15 cellular contexts compared by ENCODE assay signal in genomic region chrX:69307736-69308135, GRCh38.
A peak's percentile ranks its signal among the peaks of the same experiment; 100 is the strongest.
DNase-seq lines count a peak whose midpoint lies in the region; TF ChIP-seq lines count a peak whose summit lies in the region.
"Had no signal": no experiment of that assay in that cellular context is flagged by ENCODE, and none has a peak within 500 bp of the region (broad histone marks: within the 10 kb centered on the region; RNA-seq: fewer than 3 reads in every experiment).

No MANE protein-coding gene starts in this region.

- no peaks in the 10 kb centered on the region for H3K36me3 Mint-ChIP-seq in nephron progenitor cell (ENCODE audit: low read depth)

- DNase-seq in NCI-H2227 (lab: John Stamatoyannopoulos, UW; ENCODE audit: unreplicated experiment) (peak; percentile 51), ecto neural progenitor cell (ENCODE audit: low spot score) (peak; percentile 66), nephron progenitor cell (peak; percentile 42), activated gamma-delta T cell (lab: John Stamatoyannopoulos, UW) (no peak), DMS 273 (lab: John Stamatoyannopoulos, UW; ENCODE audit: unreplicated experiment) (no peak), iPS-NIHi11 (ENCODE audit: low spot score) (no peak)
- DNase-seq: BE2C; CD4-positive, alpha-beta T cell; DMS53; NCI-H2081 treated with DMSO at 0.1 percent for 48 hours; NCI-H345; NCI-H748 treated with DMSO at 0.1 percent for 48 hours; SW 1271 had no signal

- H3K36me3 ChIP-seq in HUES48 (ENCODE audit: control insufficient read depth, insufficient read depth, low read length), result no peaks in the 10 kb centered on the region
- H3K36me3 ChIP-seq: BE2C had no signal

- no peak overlapping the region for H3K27ac Mint-ChIP-seq in nephron progenitor cell
- H3K27ac Mint-ChIP-seq: CD4-positive, alpha-beta T cell had no signal

- H3K27me3 ChIP-seq in HUES48 (ENCODE audit: control insufficient read depth, insufficient read depth, low read length), result no peaks in the 10 kb centered on the region
- H3K27me3 ChIP-seq: BE2C had no signal

- peaks cover 9% of the 10 kb centered on the region; the same call in 1 of the 2 replicates for H3K9me3 ChIP-seq in HUES48 (ENCODE audit: control insufficient read depth, insufficient read depth, low read length)
- H3K9me3 ChIP-seq: BE2C had no signal

- H3K4me1 ChIP-seq in HUES48 (ENCODE audit: control insufficient read depth, insufficient read depth, low read length), result peaks cover 20% of the 10 kb centered on the region
- H3K4me1 ChIP-seq: BE2C had no signal

- no peak overlapping the region for H3K4me3 Mint-ChIP-seq in nephron progenitor cell
- H3K4me3 Mint-ChIP-seq: CD4-positive, alpha-beta T cell had no signal

- no peaks in the 10 kb centered on the region for H3K27me3 Mint-ChIP-seq in nephron progenitor cell (ENCODE audit: low read depth, poor library complexity)

- no peak overlapping the region for H3K4me3 ChIP-seq in HUES48 (ENCODE audit: low read depth, low read length)

- no peak overlapping the region for H3K9ac ChIP-seq in HUES48 (ENCODE audit: low read depth, low read length)
- H3K9ac ChIP-seq: KMS-11 had no signal

- peaks cover 44% of the 10 kb centered on the region for H3K4me1 Mint-ChIP-seq in nephron progenitor cell

- peak overlapping the region; percentile 10 for H3K27ac ChIP-seq in HUES48 (ENCODE audit: low read depth, low read length)
- H3K27ac ChIP-seq: KMS-11 had no signal

- H3K9me3 Mint-ChIP-seq in nephron progenitor cell, result peaks cover 27% of the 10 kb centered on the region
- H3K9me3 Mint-ChIP-seq: CD4-positive, alpha-beta T cell had no signal

- no peak for TF ChIP-seq CTCF in nephron progenitor cell (IDR thresholded peaks at IDR 0.05)

Comparison
In these comparisons a context has a peak if more than half of its experiments do, and no peak if none do; other contexts are left out.
1. DNase-seq: peak in NCI-H2227 (single experiment), ecto neural progenitor cell (single experiment) and nephron progenitor cell (single experiment); none in activated gamma-delta T cell (single experiment), DMS 273 (single experiment) and iPS-NIHi11 (single experiment).